11 cellular contexts compared by ENCODE assay signal in genomic region chr7:130274983-130275649, GRCh38. TPM values are rescaled to one million over a fixed set of nuclear protein-coding genes. Genes with fewer than 3 reads are reported as not detected.
DNase-seq lines count a peak whose midpoint lies in the region; ATAC-seq and TF ChIP-seq lines count a peak whose summit lies in the region.
"Had no signal": no experiment of that assay in that cellular context is flagged by ENCODE, and none has a peak within 500 bp of the region (broad histone marks: within the 10 kb centered on the region; RNA-seq: fewer than 3 reads in every experiment).

No MANE protein-coding gene starts in this region.

- ATAC-seq in mucosa of descending colon (no peak), HG03025 (IDR thresholded peaks at IDR 0.05; ENCODE audit: low FRiP score, unreplicated experiment) (no peak)
- ATAC-seq: CD8-positive, alpha-beta T cell; Panc1 had no signal

- intact Hi-C loops in mucosa of descending colon (cut with DNase I, micrococcal nuclease): no loop called here

- H3K4me1 ChIP-seq in rectal smooth muscle tissue (ENCODE audit: control insufficient read depth, insufficient read depth, low read length) (peaks cover 17% of the 10 kb centered on the region), mucosa of descending colon (ENCODE audit: low read depth) (no peaks in the 10 kb centered on the region)

- H3K36me3 ChIP-seq in rectal smooth muscle tissue (ENCODE audit: control insufficient read depth, insufficient read depth, low read length) (no peaks in the 10 kb centered on the region), mucosa of descending colon (ENCODE audit: low read depth) (no peaks in the 10 kb centered on the region)

- H3K27ac ChIP-seq in rectal smooth muscle tissue (ENCODE audit: low read depth, low read length): peak overlapping the region; percentile 39
- H3K27ac ChIP-seq: testis had no signal

- no peak overlapping the region for H3K9ac ChIP-seq in rectal smooth muscle tissue (ENCODE audit: low read length)

- H3K9me3 ChIP-seq in mucosa of descending colon: no peaks in the 10 kb centered on the region
- H3K9me3 ChIP-seq: testis had no signal

- no peaks in the 10 kb centered on the region for H3K27me3 ChIP-seq in rectal smooth muscle tissue (ENCODE audit: control insufficient read depth, insufficient read depth, low read length)
- H3K27me3 ChIP-seq: testis had no signal

- no peak for TF ChIP-seq CTCF in fibroblast of villous mesenchyme (IDR thresholded peaks at IDR 0.05; ENCODE audit: insufficient read depth, low read depth, low read length)
- no peak for TF ChIP-seq CTCF in mucosa of descending colon (IDR thresholded peaks at IDR 0.05)

- DNase-seq in NCI-H1092 (lab: John Stamatoyannopoulos, UW) (peak; percentile 74), NCI-H69 (lab: John Stamatoyannopoulos, UW) (peak; percentile 89), fibroblast of villous mesenchyme (ENCODE audit: low read depth) (peak; percentile 64), mucosa of descending colon (no peak)
- no peak for DNase-seq in activated CD4-positive, CD25-positive, alpha-beta regulatory T cell treated with anti-CD3 and anti-CD28 coated beads, Interleukin-2, amount 50 U/mL, for 72 hours
- DNase-seq: CD8-positive, alpha-beta T cell; NCI-H187 treated with DMSO at 0.1 percent for 48 hours; testis had no signal

- H3K4me3 ChIP-seq in fibroblast of villous mesenchyme (ENCODE audit: low read depth, low read length) (peak overlapping the region; percentile 5), rectal smooth muscle tissue (ENCODE audit: low read length) (peak overlapping the region; percentile 26), mucosa of descending colon (no peak overlapping the region)
- H3K4me3 ChIP-seq: testis had no signal

RNA-seq across cellular contexts. Expression of gene CPA2, which starts 8.5 kb away (rescaled TPM):
- 0.32 TPM in 1 of 2 replicates, not detected in the other for total RNA-seq in fibroblast of villous mesenchyme
- 1 to 10 TPM in 2 of 3 donors, under 1 TPM in 1; 0.22 to 2.6 (median 2.1) TPM for total RNA-seq in mucosa of descending colon
- total RNA-seq: CD8-positive, alpha-beta T cell had no signal

RNA-seq across cellular contexts. Expression of gene CPA4, which starts 17.8 kb away (rescaled TPM):
- 22.5 and 90.2 TPM in 2 replicates for total RNA-seq in fibroblast of villous mesenchyme
- total RNA-seq in mucosa of descending colon: not detected
- total RNA-seq: CD8-positive, alpha-beta T cell had no signal

Comparison
In these comparisons a context has a peak if more than half of its experiments do, and no peak if none do; other contexts are left out.
1. DNase-seq: peak in NCI-H1092 (single experiment), NCI-H69 (single experiment) and fibroblast of villous mesenchyme (single experiment); none in activated CD4-positive, CD25-positive, alpha-beta regulatory T cell treated with anti-CD3 and anti-CD28 coated beads, Interleukin-2, amount 50 U/mL, for 72 hours (single experiment) and mucosa of descending colon (0 of 3).
2. RNA of gene CPA4, which starts 17.8 kb away (total RNA-seq): 22.5 to 90.2 TPM in fibroblast of villous mesenchyme; not detected in mucosa of descending colon; every median in the first group is over 10 times any median in the second.